22 cellular contexts compared by ENCODE assay signal in genomic region chr17:53061446-53061845, GRCh38.
DNase-seq lines count a peak whose midpoint lies in the region; ATAC-seq and TF ChIP-seq lines count a peak whose summit lies in the region.
"Had no signal": no experiment of that assay in that cellular context is flagged by ENCODE, and none has a peak within 500 bp of the region (broad histone marks: within the 10 kb centered on the region; RNA-seq: fewer than 3 reads in every experiment).

No MANE protein-coding gene starts in this region.

- H3K79me1 ChIP-seq in mesenchymal stem cell (replicated peaks; ENCODE audit: low read length, poor library complexity, severe bottlenecking), result no peaks in the 10 kb centered on the region

- no peaks in the 10 kb centered on the region for H3F3A ChIP-seq in PC-3 (ENCODE audit: low read length, unreplicated experiment)

- H3K4me3 ChIP-seq in PC-3 (ENCODE audit: low read length), result no peak overlapping the region
- H3K4me3 ChIP-seq in iPS DF 6.9 (ENCODE audit: low read length), result no peak overlapping the region
- H3K4me3 ChIP-seq in mesenchymal stem cell (ENCODE audit: insufficient read depth in 1 of 2, low read depth in 1 of 2, low read length in 2 of 2), result no peak overlapping the region
- H3K4me3 ChIP-seq: GM12878 had no signal

- no peak overlapping the region for H3K23ac ChIP-seq in mesenchymal stem cell (ENCODE audit: low read length in 2 of 2)

- TF ChIP-seq CTCF in PC-3 (conservative IDR thresholded peaks at IDR 0.05; ENCODE audit: low read depth, low read length), result no peak

- CTCF ChIA-PET in PC-3 (lab: Charles Lee), result no interaction called here

- no peaks in the 10 kb centered on the region for H3K4me1 ChIP-seq in PC-3 (ENCODE audit: insufficient read depth, low read length)
- H3K4me1 ChIP-seq in iPS DF 6.9 (ENCODE audit: control insufficient read depth, insufficient read depth, low read length), result no peaks in the 10 kb centered on the region
- no peaks in the 10 kb centered on the region for H3K4me1 ChIP-seq in mesenchymal stem cell (ENCODE audit: control insufficient read depth, insufficient read depth, low read depth, low read length)

- H2AK5ac ChIP-seq in mesenchymal stem cell (ENCODE audit: low read length, severe bottlenecking), result no peak overlapping the region

- no peaks in the 10 kb centered on the region for H3K79me2 ChIP-seq in PC-3 (ENCODE audit: low read length)

- H3K27ac ChIP-seq in PC-3 (ENCODE audit: low read length) (no peak overlapping the region), iPS DF 6.9 (ENCODE audit: low read length) (no peak overlapping the region), mesenchymal stem cell (ENCODE audit: low read length, poor library complexity, severe bottlenecking) (no peak overlapping the region)
- H3K27ac ChIP-seq: 22Rv1, RWPE1 had no signal

- H3K9me3 ChIP-seq in PC-3 (ENCODE audit: low read length) (peaks cover 43% of the 10 kb centered on the region), iPS DF 6.9 (ENCODE audit: control insufficient read depth, insufficient read depth, low read length) (no peaks in the 10 kb centered on the region), mesenchymal stem cell (ENCODE audit: control insufficient read depth, low read length) (peaks cover 32% of the 10 kb centered on the region)

- BruUV-seq in PC-3 (replicated peaks; lab: Mats Ljungman, UMichigan), result no TSS peak

- no peaks in the 10 kb centered on the region for H3K9me2 ChIP-seq in PC-3 (replicated peaks; ENCODE audit: low read length)

- H3K9ac ChIP-seq in PC-3 (ENCODE audit: low read length), result no peak overlapping the region
- no peak overlapping the region for H3K9ac ChIP-seq in mesenchymal stem cell (ENCODE audit: low read length)

- H4K20me1 ChIP-seq in PC-3 (ENCODE audit: low read length), result no peaks in the 10 kb centered on the region

- H3K4me2 ChIP-seq in PC-3 (ENCODE audit: low read length) (no peak overlapping the region), mesenchymal stem cell (ENCODE audit: low read length, poor library complexity, severe bottlenecking) (no peak overlapping the region)

- H2BK5ac ChIP-seq in mesenchymal stem cell (ENCODE audit: low read depth, low read length, poor library complexity, severe bottlenecking), result no peak overlapping the region

- H3K27me3 ChIP-seq in PC-3 (ENCODE audit: low read length) (no peaks in the 10 kb centered on the region), iPS DF 6.9 (ENCODE audit: control insufficient read depth, insufficient read depth, low read length) (no peaks in the 10 kb centered on the region), mesenchymal stem cell (ENCODE audit: control insufficient read depth in 1 of 2, insufficient read depth in 1 of 2, low read length in 2 of 2) (no peaks in the 10 kb centered on the region)

- no peak overlapping the region for H2BK15ac ChIP-seq in mesenchymal stem cell (ENCODE audit: low read depth, poor library complexity, severe bottlenecking)

- in situ Hi-C loops in Caki2 (cut with HindIII; ENCODE audit: low pct_unique_long_range_greater_than_20kb, low sequenced_read_pairs), result no loop called here

- no peak overlapping the region for H2BK12ac ChIP-seq in mesenchymal stem cell (ENCODE audit: low read length in 2 of 2)

- DNase-seq in Caki2 (ENCODE audit: low read depth) (peak; percentile 3), PC-3 (peak; percentile 29), iPS DF 6.9 (ENCODE audit: low read depth, low spot score) (peak; percentile 79), left kidney (ENCODE audit: low read depth, low spot score) (peak; percentile 70), DMS 273 (lab: John Stamatoyannopoulos, UW; ENCODE audit: unreplicated experiment) (no peak), mesenchymal stem cell (no peak)
- DNase-seq: CD4-positive, alpha-beta memory T cell; DMS79 treated with DMSO at 0.1 percent for 48 hours; GOT3; HFFc6; IMR-90; Karpas-422; MM.1S; NCI-H1105 treated with DMSO at 0.1 percent for 48 hours; NCI-H1694 treated with DMSO at 0.1 percent for 48 hours; NCI-H446 treated with DMSO at 0.1 percent for 48 hours; NCI-H748 treated with DMSO at 0.1 percent for 48 hours had no signal

- H3K36me3 ChIP-seq in PC-3 (ENCODE audit: low read depth, low read length), result no peaks in the 10 kb centered on the region
- H3K36me3 ChIP-seq in iPS DF 6.9 (ENCODE audit: control insufficient read depth, insufficient read depth, low read length), result no peaks in the 10 kb centered on the region
- H3K36me3 ChIP-seq in mesenchymal stem cell (ENCODE audit: control insufficient read depth in 1 of 2, insufficient read depth in 2 of 2, low read depth in 1 of 2, low read length in 2 of 2), result no peaks in the 10 kb centered on the region

- POLR2A ChIA-PET in PC-3 (lab: Charles Lee; ENCODE audit: unreplicated experiment), result no interaction called here

- no peak overlapping the region for H3K4ac ChIP-seq in mesenchymal stem cell (ENCODE audit: low read depth in 1 of 2, low read length in 2 of 2)

- H2BK120ac ChIP-seq in mesenchymal stem cell (ENCODE audit: low read depth, low read length), result no peak overlapping the region

- H4K8ac ChIP-seq in mesenchymal stem cell (ENCODE audit: low read length), result no peak overlapping the region

- ATAC-seq in PC-3, result no peak
- no peak for ATAC-seq in HG02981 (IDR thresholded peaks at IDR 0.05; ENCODE audit: unreplicated experiment)
- ATAC-seq in GM19328 (IDR thresholded peaks at IDR 0.05; ENCODE audit: unreplicated experiment), result no peak
- ATAC-seq: GM12878 had no signal

- intact Hi-C loops in PC-3 (cut with micrococcal nuclease), result no loop called here

- H4K91ac ChIP-seq in mesenchymal stem cell (ENCODE audit: low read length), result no peak overlapping the region

- no peak overlapping the region for H3K14ac ChIP-seq in mesenchymal stem cell (ENCODE audit: low read length in 2 of 2)

- no CpG with 5 or more reads among the region's 4 CpGs for WGBS in iPS DF 6.9 (ENCODE audit: insufficient coverage, insufficient read length)
- 17% methylated on average over 4 of the region's 4 CpGs for WGBS in mesenchymal stem cell

- no peak overlapping the region for H3K18ac ChIP-seq in mesenchymal stem cell (ENCODE audit: low read depth in 1 of 2, low read length in 2 of 2)

- no peak overlapping the region for H2AFZ ChIP-seq in PC-3 (ENCODE audit: low read length)
- H2AFZ ChIP-seq in mesenchymal stem cell (ENCODE audit: low read depth, low read length), result no peak overlapping the region

Comparison
In these comparisons a context has a peak if more than half of its experiments do, and no peak if none do; other contexts are left out.
1. DNase-seq: peak in Caki2 (single experiment), PC-3 (single experiment), iPS DF 6.9 (single experiment) and left kidney (single experiment); none in DMS 273 (single experiment) and mesenchymal stem cell (single experiment).